In the genomic region with DNA sequence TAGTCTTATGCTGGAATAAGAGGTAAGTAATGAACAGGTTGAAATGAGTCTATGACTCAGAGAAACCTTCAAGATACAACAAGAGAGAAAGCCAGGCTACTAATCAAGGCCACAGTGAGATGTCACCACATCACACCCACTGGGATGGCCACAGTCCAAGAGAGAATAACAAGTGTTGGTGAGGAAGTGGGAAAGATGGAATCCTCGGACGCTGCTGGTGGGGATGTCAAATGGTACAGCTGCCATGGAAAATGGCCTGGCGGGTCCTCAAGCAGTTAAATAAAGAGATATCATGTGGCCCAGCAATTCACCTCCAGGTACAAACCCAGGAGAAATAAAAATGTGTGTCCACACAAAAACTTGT, we compare ENCODE assay signal across 16 cellular contexts. TPM values are rescaled to one million over a fixed set of nuclear protein-coding genes. Genes with fewer than 3 reads are reported as not detected.
A peak's percentile ranks its signal among the peaks of the same experiment; 100 is the strongest.
DNase-seq lines count a peak whose midpoint lies in the region; ATAC-seq and TF ChIP-seq lines count a peak whose summit lies in the region.
"Had no signal": no experiment of that assay in that cellular context is flagged by ENCODE, and none has a peak within 500 bp of the region (broad histone marks: within the 10 kb centered on the region; RNA-seq: fewer than 3 reads in every experiment).

No MANE protein-coding gene starts in this region.

- H3K27me3 ChIP-seq in heart right ventricle (no peaks in the 10 kb centered on the region), uterus (no peaks in the 10 kb centered on the region)

- H3K36me3 ChIP-seq in heart right ventricle (no peaks in the 10 kb centered on the region), uterus (no peaks in the 10 kb centered on the region)

- H3K4me1 Mint-ChIP-seq in chondrocyte (ENCODE audit: low read depth) (peaks cover 12% of the 10 kb centered on the region), nephron (peaks cover 23% of the 10 kb centered on the region)
- H3K4me1 Mint-ChIP-seq: B cell, CD14-positive monocyte had no signal

- H3K36me3 Mint-ChIP-seq in chondrocyte (ENCODE audit: low read depth) (no peaks in the 10 kb centered on the region), nephron (ENCODE audit: low read depth) (no peaks in the 10 kb centered on the region)
- H3K36me3 Mint-ChIP-seq: CD14-positive monocyte had no signal

- H3K4me3 Mint-ChIP-seq in chondrocyte (ENCODE audit: unreplicated experiment) (no peak overlapping the region), nephron (no peak overlapping the region)
- H3K4me3 Mint-ChIP-seq: B cell, CD14-positive monocyte had no signal

- H3K4me3 ChIP-seq in heart right ventricle (no peak overlapping the region), uterus (no peak overlapping the region)
- H3K4me3 ChIP-seq: GM23248 had no signal

- H3K9me3 ChIP-seq in heart right ventricle (no peaks in the 10 kb centered on the region), uterus (no peaks in the 10 kb centered on the region)

- H3K4me1 ChIP-seq in heart right ventricle, result peaks cover 7 to 68% (median 38%) of the 10 kb centered on the region in 9 donors
- H3K4me1 ChIP-seq in uterus, result peaks cover 0 to 4% of the 10 kb centered on the region in 2 donors

- H3K27ac Mint-ChIP-seq in chondrocyte (ENCODE audit: unreplicated experiment), result no peak overlapping the region
- H3K27ac Mint-ChIP-seq in nephron, result peak overlapping the region in 2 of 3 experiments; percentile 49 to 76
- H3K27ac Mint-ChIP-seq: B cell, CD14-positive monocyte had no signal

- no peak for TF ChIP-seq POLR2A in uterus (IDR thresholded peaks at IDR 0.05)

- 59 to 72% methylated on average over 3 of the region's 3 CpGs for WGBS in heart right ventricle, 2 donors

- H3K27me3 Mint-ChIP-seq in chondrocyte (ENCODE audit: low read depth) (peaks cover 6% of the 10 kb centered on the region), nephron (ENCODE audit: low read depth) (peaks cover 4% of the 10 kb centered on the region)

- no peaks in the 10 kb centered on the region for H3K9me3 Mint-ChIP-seq in chondrocyte (ENCODE audit: low read depth)
- H3K9me3 Mint-ChIP-seq in nephron, result peaks cover 4% of the 10 kb centered on the region
- H3K9me3 Mint-ChIP-seq: CD14-positive monocyte had no signal

- intact Hi-C loops in heart right ventricle (cut with DNase I), result loop anchor here in 4 of 10 donors (5.0 to 10.0 kb wide), 3 partner anchors 43 to 96 kb away; partner anchors contain the start of gene NEURL1B (in 1 of the 4)
- intact Hi-C loops in left cardiac atrium (cut with DNase I), result no loop called here
- intact Hi-C loops in uterus (cut with DNase I; ENCODE audit: low total_unique reads), result no loop called here

- H3K27ac ChIP-seq in heart right ventricle (peak overlapping the region in 6 of 10 donors; percentile 65 to 96 (median 75)), uterus (peak overlapping the region; percentile 0 to 53)
- H3K27ac ChIP-seq: GM23248, HL-60 had no signal

- DNase-seq in heart right ventricle (no peak), left cardiac atrium (no peak), chondrocyte (ENCODE audit: low spot score) (peak; percentile 14), uterus (no peak), NCI-H226 (no peak), HK-2 (ENCODE audit: unreplicated experiment) (no peak)
- DNase-seq: DMS53, GF-D8, GM23248, IMR-90 had no signal

- no peak for TF ChIP-seq CTCF in heart right ventricle (IDR thresholded peaks at IDR 0.05)
- no peak for TF ChIP-seq CTCF in chondrocyte (IDR thresholded peaks at IDR 0.05)
- no peak for TF ChIP-seq CTCF in nephron (IDR thresholded peaks at IDR 0.05; ENCODE audit: unreplicated experiment in 3 of 3)
- no peak for TF ChIP-seq CTCF in uterus (IDR thresholded peaks at IDR 0.05)

- ATAC-seq in heart right ventricle, result no peak
- ATAC-seq in left cardiac atrium, result no peak
- ATAC-seq in GM21447 (IDR thresholded peaks at IDR 0.05; ENCODE audit: unreplicated experiment), result no peak
- ATAC-seq: HCT116 had no signal

RNA-seq across cellular contexts. Expression of gene NEURL1B, which starts 41.9 kb away (rescaled TPM):
- 10 to 100 TPM; 14.4 to 45.8 (median 21.6) TPM for total RNA-seq in heart right ventricle
- polyA plus RNA-seq in heart right ventricle, result 10 to 100 TPM; 16.7 to 29.1 TPM
- total RNA-seq in left cardiac atrium, result 10 to 100 TPM; 20.6 to 33.6 TPM
- total RNA-seq in chondrocyte, result 1.2 to 5.4 TPM (median 4.9 TPM) in 3 replicates
- total RNA-seq in uterus, result 100 to 1,000 TPM in 1 of 4 donors, 10 to 100 TPM in 3; 51.1 to 136 (median 74.1) TPM
- polyA plus RNA-seq: CD14-positive monocyte had no signal
